Comparison of ENCODE assay signal across 21 cellular contexts in the genomic region with DNA sequence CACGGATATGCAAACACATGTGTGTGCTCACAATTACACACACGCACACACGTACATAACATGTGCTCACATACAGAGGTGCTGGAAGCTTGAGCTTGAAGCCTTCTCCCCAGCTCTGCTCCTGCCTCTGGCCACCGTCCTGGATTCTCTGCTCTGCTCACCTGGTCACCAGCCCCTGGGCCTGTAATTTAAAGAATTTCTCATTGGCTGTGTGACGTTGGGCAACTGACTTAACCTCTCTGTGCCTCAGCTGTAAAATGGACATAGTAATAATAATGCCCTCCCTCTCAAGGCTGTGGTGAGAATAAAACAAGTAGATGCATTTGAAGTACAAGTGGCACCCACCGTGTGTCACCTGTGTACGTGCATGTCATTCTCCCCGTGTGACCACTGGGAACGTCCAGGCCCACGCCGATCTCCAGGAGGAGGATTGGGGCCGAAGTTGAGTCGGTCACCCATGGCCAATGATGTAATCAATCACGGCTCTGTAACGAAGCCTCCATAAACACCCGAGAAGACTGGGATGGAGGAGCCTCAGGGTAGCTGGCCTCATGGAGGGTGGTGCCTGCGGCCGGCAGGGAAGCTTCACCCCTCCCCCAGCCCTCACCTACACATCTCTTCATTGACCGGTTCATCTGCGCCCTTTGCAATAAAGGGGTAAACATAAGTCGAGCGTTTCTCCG.
"Had no signal": no experiment of that assay in that cellular context is flagged by ENCODE, and none has a peak within 500 bp of the region (broad histone marks: within the 10 kb centered on the region; RNA-seq: fewer than 3 reads in every experiment).

No MANE protein-coding gene starts in this region.

- H3K9me3 ChIP-seq: gastroesophageal sphincter, heart left ventricle, left ventricle myocardium inferior, mucosa of descending colon, psoas muscle, thoracic aorta, upper lobe of right lung had no signal

- H3K36me3 ChIP-seq: gastroesophageal sphincter, heart left ventricle, left ventricle myocardium inferior, thoracic aorta, upper lobe of right lung had no signal

- H3K27me3 ChIP-seq: gastroesophageal sphincter, heart left ventricle, upper lobe of right lung had no signal

- H3K4me3 Mint-ChIP-seq: activated naive CD8-positive, alpha-beta T cell; stimulated activated memory B cell treated with anti-CD40 and anti-IgM and Interleukin-4, amounts not matched to agents 10 μg/mL and 1 μg/mL and 100 μg/mL, for 72 hours had no signal

- H3K27ac Mint-ChIP-seq: activated naive CD8-positive, alpha-beta T cell; stimulated activated memory B cell treated with anti-CD40 and anti-IgM and Interleukin-4, amounts not matched to agents 10 μg/mL and 1 μg/mL and 100 μg/mL, for 72 hours had no signal

- H3K4me3 ChIP-seq: gastroesophageal sphincter, heart left ventricle, left ventricle myocardium inferior, mucosa of descending colon, psoas muscle, skin epidermis, thoracic aorta, upper lobe of right lung had no signal

- H3K36me3 Mint-ChIP-seq: activated naive CD8-positive, alpha-beta T cell; naive B cell; stimulated activated memory B cell treated with anti-CD40 and anti-IgM and Interleukin-4, amounts not matched to agents 10 μg/mL and 1 μg/mL and 100 μg/mL, for 72 hours had no signal

- ATAC-seq: esophagus mucosa; gastroesophageal sphincter; heart left ventricle; mucosa of descending colon; psoas muscle; right cardiac atrium; stimulated activated memory B cell treated with anti-CD40 and anti-IgM and Interleukin-4, amounts not matched to agents 10 μg/mL and 1 μg/mL and 100 μg/mL, for 72 hours; upper lobe of right lung had no signal

- DNase-seq: activated CD4-positive, alpha-beta T cell treated with anti-CD3 and anti-CD28 coated beads for 1 hour; activated CD4-positive, alpha-beta T cell treated with anti-CD3 and anti-CD28 coated beads, Interleukin-2, amount 50 U/mL, for 48 hours; activated gamma-delta T cell treated with Interleukin-2 at 50 U/mL for 16 hours; effector CD8-positive, alpha-beta T cell; left ventricle myocardium inferior; mucosa of descending colon; naive B cell; psoas muscle; stimulated activated CD4-positive, alpha-beta T cell treated with anti-CD3 and anti-CD28 coated beads, Interleukin-4, amount 100 ng/mL, for 24 hours; SW 1271; T-helper 2 cell; upper lobe of right lung had no signal

- H3K27ac ChIP-seq: gastroesophageal sphincter, heart left ventricle, left ventricle myocardium inferior, psoas muscle, skin epidermis, thoracic aorta, upper lobe of right lung, VCaP had no signal

- H3K4me1 Mint-ChIP-seq: naive B cell; stimulated activated memory B cell treated with anti-CD40 and anti-IgM and Interleukin-4, amounts not matched to agents 10 μg/mL and 1 μg/mL and 100 μg/mL, for 72 hours had no signal

- H3K9me3 Mint-ChIP-seq: naive B cell; stimulated activated memory B cell treated with anti-CD40 and anti-IgM and Interleukin-4, amounts not matched to agents 10 μg/mL and 1 μg/mL and 100 μg/mL, for 72 hours had no signal

- H3K4me1 ChIP-seq: psoas muscle, upper lobe of right lung had no signal
